15 cellular contexts compared by ENCODE assay signal in the genomic region with DNA sequence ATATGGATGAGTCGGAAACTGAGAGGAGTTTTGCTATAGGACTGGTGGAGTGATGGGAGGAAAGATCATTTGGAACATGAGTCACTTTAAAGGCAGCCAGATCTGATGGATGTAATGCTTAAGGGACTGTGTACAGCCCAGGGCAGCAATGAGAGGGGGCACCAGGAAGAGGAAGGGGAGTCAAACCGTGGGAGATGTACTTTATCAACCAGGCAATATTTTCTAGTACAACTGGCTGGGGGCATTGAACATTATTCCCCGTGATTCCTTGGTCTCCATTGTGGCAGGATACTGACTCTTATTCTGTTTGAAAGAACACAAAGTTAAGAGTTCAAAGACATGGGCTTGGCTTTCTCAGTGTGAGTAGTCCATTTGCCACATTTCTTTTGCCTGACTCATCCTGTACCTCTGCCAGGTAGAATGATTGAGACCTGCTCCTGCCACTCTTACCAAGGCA.
A peak's percentile ranks its signal among the peaks of the same experiment; 100 is the strongest.
DNase-seq lines count a peak whose midpoint lies in the region; ATAC-seq, FAIRE-seq and TF ChIP-seq lines count a peak whose summit lies in the region.
"Had no signal": no experiment of that assay in that cellular context is flagged by ENCODE, and none has a peak within 500 bp of the region (broad histone marks: within the 10 kb centered on the region; RNA-seq: fewer than 3 reads in every experiment).

No MANE protein-coding gene starts in this region.

- peaks cover 9% of the 10 kb centered on the region for H3K4me1 ChIP-seq in mesodermal cell (ENCODE audit: control insufficient read depth, insufficient read depth, low read length, poor library complexity, severe bottlenecking)
- H3K4me1 ChIP-seq: prostate gland had no signal

- H3K27me3 ChIP-seq in MG63 = no peaks in the 10 kb centered on the region

- FAIRE-seq in GM12891 (lab: Jason Lieb, UNC) = no peak

- no peak for TF ChIP-seq POLR2A in GM12891 (IDR thresholded peaks at IDR 0.05; ENCODE audit: low read depth, low read length)

- TF ChIP-seq CTCF in epithelial cell of esophagus (IDR thresholded peaks at IDR 0.05; ENCODE audit: insufficient read depth, low read depth, low read length, missing control alignments) = no peak

- H3K9me3 ChIP-seq in MG63 (peaks cover 5% of the 10 kb centered on the region; the same call in 1 of the 2 replicates), mesodermal cell (ENCODE audit: control insufficient read depth, low read length) (no peaks in the 10 kb centered on the region)
- H3K9me3 ChIP-seq: prostate gland had no signal

- H3K4me3 ChIP-seq in MG63 = no peak overlapping the region
- no peak overlapping the region for H3K4me3 ChIP-seq in epithelial cell of esophagus (ENCODE audit: low read length)
- H3K4me3 ChIP-seq in mesodermal cell (ENCODE audit: extremely low read depth, insufficient read depth, low read length, poor library complexity, severe bottlenecking) = no peak overlapping the region
- H3K4me3 ChIP-seq: dorsolateral prefrontal cortex, prostate gland had no signal

- WGBS in mesodermal cell (ENCODE audit: insufficient coverage in 2 of 2), 2 experiments = 64 to 79% methylated on average over 2 to 3 of the region's 3 CpGs

- no peak for ATAC-seq in HG02840 (IDR thresholded peaks at IDR 0.05; ENCODE audit: low FRiP score, unreplicated experiment)
- ATAC-seq: WTC11 had no signal

- peak overlapping the region; percentile 30 for H3K27ac ChIP-seq in mesodermal cell (ENCODE audit: low read depth, low read length, severe bottlenecking)
- H3K27ac ChIP-seq: dorsolateral prefrontal cortex, prostate gland had no signal

- H3K36me3 ChIP-seq in MG63 (no peaks in the 10 kb centered on the region), mesodermal cell (ENCODE audit: control insufficient read depth, insufficient read depth, low read length) (no peaks in the 10 kb centered on the region)
- H3K36me3 ChIP-seq: prostate gland had no signal

- DNase-seq in Daoy (ENCODE audit: low read depth) = peak; percentile 66
- peak; percentile 56 for DNase-seq in MG63
- DNase-seq in epithelial cell of esophagus (ENCODE audit: low read depth) = peak; percentile 91
- DNase-seq in GM03348 (ENCODE audit: low spot score) = no peak
- no peak for DNase-seq in GM12891 (ENCODE audit: insufficient read length, low spot score)
- no peak for DNase-seq in NCI-H510A (lab: John Stamatoyannopoulos, UW)
- DNase-seq: DND-41; dorsolateral prefrontal cortex; NCI-H1930; NCI-H82; stimulated activated naive CD4-positive, alpha-beta T cell treated with Interleukin-2 at 50 U/mL for 16 hours had no signal

TF ChIP-seq in GM12891, 5 proteins besides CTCF, POLR2A, EP300 and RAD21:
- TF ChIP-seq SPI1 (IDR thresholded peaks at IDR 0.05; ENCODE audit: low read depth, low read length) (no peak), POU2F2 (IDR thresholded peaks at IDR 0.05; ENCODE audit: low read depth, low read length) (no peak), TAF1 (IDR thresholded peaks at IDR 0.05; ENCODE audit: low read depth, low read length) (no peak), PAX5 (IDR thresholded peaks at IDR 0.05; ENCODE audit: insufficient read depth, low read length, severe bottlenecking) (no peak), POLR2AphosphoS5 (IDR thresholded peaks at IDR 0.05; ENCODE audit: low read depth, low read length) (no peak)

Comparison
In these comparisons a context has a peak if more than half of its experiments do, and no peak if none do; other contexts are left out.
1. DNase-seq: peak in Daoy (single experiment), MG63 (single experiment) and epithelial cell of esophagus (single experiment); none in GM03348 (single experiment), GM12891 (single experiment) and NCI-H510A (single experiment).